In the genomic region with DNA sequence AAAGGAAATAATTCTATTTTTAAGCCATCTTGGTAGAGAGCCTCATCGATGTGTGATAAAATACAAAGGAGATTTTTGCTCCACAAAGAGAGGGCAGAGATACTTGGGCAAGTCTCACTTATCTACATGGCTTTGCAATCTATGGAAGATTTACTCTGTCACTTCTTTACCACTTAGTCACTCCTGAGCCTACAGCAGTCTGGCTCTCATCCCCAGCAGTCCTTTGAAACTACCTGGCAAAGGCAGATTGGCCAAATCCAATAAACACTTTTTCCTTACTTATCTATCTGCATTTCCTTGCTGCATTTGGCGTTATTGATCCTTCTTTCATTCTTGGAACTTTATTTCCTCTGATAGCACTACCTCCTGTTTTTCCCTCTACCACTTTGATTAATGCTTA, we compare ENCODE assay signal across 21 cellular contexts.
DNase-seq lines count a peak whose midpoint lies in the region; ATAC-seq and TF ChIP-seq lines count a peak whose summit lies in the region.
"Had no signal": no experiment of that assay in that cellular context is flagged by ENCODE, and none has a peak within 500 bp of the region (broad histone marks: within the 10 kb centered on the region; RNA-seq: fewer than 3 reads in every experiment).

No MANE protein-coding gene starts in this region.

- peak overlapping the region; percentile 46; the same call in 1 of the 2 replicates for H3K27ac Mint-ChIP-seq in GM23338
- H3K27ac Mint-ChIP-seq: CD14-positive monocyte; CD4-positive, alpha-beta T cell; CD8-positive, alpha-beta memory T cell had no signal

- peaks cover 26% of the 10 kb centered on the region; the same call in 2 of the 3 replicates for H3K36me3 Mint-ChIP-seq in GM23338 (ENCODE audit: low read depth)
- H3K36me3 Mint-ChIP-seq: CD14-positive monocyte; CD8-positive, alpha-beta memory T cell had no signal

- H3F3A ChIP-seq in GM23338 (replicated peaks; ENCODE audit: low read depth), result no peaks in the 10 kb centered on the region

- H3K9me3 Mint-ChIP-seq in GM23338, result peaks cover 18% of the 10 kb centered on the region; the same call in 2 of the 3 replicates

- DNase-seq in GM23338 (ENCODE audit: low spot score), result no peak
- DNase-seq in NCI-H82 (lab: John Stamatoyannopoulos, UW), result peak; percentile 61
- peak; percentile 60 for DNase-seq in mesendoderm
- no peak for DNase-seq in anterior cingulate cortex (lab: John Stamatoyannopoulos, UW)
- no peak for DNase-seq in activated CD4-positive, CD25-positive, alpha-beta regulatory T cell treated with anti-CD3 and anti-CD28 coated beads, Interleukin-2, amount 50 U/mL, for 72 hours
- DNase-seq in stimulated activated naive CD4-positive, alpha-beta T cell treated with Interleukin-2 at 50 U/mL for 16 hours (lab: John Stamatoyannopoulos, UW), result no peak
- DNase-seq: 8988T; ACHN; AML-193; BE2C; CD4-positive, alpha-beta T cell; CD8-positive, alpha-beta memory T cell; DMS53; DMS79 treated with DMSO at 0.1 percent for 48 hours; GF-D8; GOT3; H7 had no signal

- H3K4me2 ChIP-seq in GM23338, result no peak overlapping the region
- H3K4me2 ChIP-seq in mesendoderm (ENCODE audit: low read length), result no peak overlapping the region
- H3K4me2 ChIP-seq: A549; BLaER1 treated with 17β-estradiol and CSF1 and Interleukin-3, amounts not matched to agents 10 nM and 100 nM had no signal

- H3K56ac ChIP-seq in mesendoderm (ENCODE audit: low read length), result no peak overlapping the region

- H3K27me3 ChIP-seq in GM23338 (ENCODE audit: insufficient read depth) (no peaks in the 10 kb centered on the region), mesendoderm (ENCODE audit: insufficient read depth, low read length, poor library complexity) (no peaks in the 10 kb centered on the region)
- H3K27me3 ChIP-seq: BE2C; BLaER1 treated with 17β-estradiol and CSF1 and Interleukin-3, amounts not matched to agents 10 nM and 100 nM had no signal

- H2BK120ac ChIP-seq in mesendoderm (ENCODE audit: low read depth, low read length), result no peak overlapping the region

- no peak for ATAC-seq in GM23338
- ATAC-seq: A549, HCT116 had no signal

- H2BK15ac ChIP-seq in mesendoderm (replicated peaks; ENCODE audit: low read depth), result no peak overlapping the region

- H3K4me1 ChIP-seq in GM23338 (ENCODE audit: insufficient read depth) (peaks cover 46% of the 10 kb centered on the region), mesendoderm (ENCODE audit: control insufficient read depth, low read depth, low read length) (no peaks in the 10 kb centered on the region)
- H3K4me1 ChIP-seq: A549, BE2C had no signal

- H3K4me1 Mint-ChIP-seq in GM23338, result peaks cover 34% of the 10 kb centered on the region
- H3K4me1 Mint-ChIP-seq: CD14-positive monocyte; CD8-positive, alpha-beta memory T cell had no signal

- no peak overlapping the region for H4K8ac ChIP-seq in mesendoderm (ENCODE audit: low read depth, low read length)

- H3K79me1 ChIP-seq in mesendoderm (ENCODE audit: low read length), result no peaks in the 10 kb centered on the region

- no peaks in the 10 kb centered on the region for H4K20me1 ChIP-seq in GM23338 (replicated peaks; ENCODE audit: insufficient read depth)
- H4K20me1 ChIP-seq: BLaER1 treated with 17β-estradiol and CSF1 and Interleukin-3, amounts not matched to agents 10 nM and 100 nM had no signal

- no peak overlapping the region for H2AK5ac ChIP-seq in mesendoderm (ENCODE audit: low read length)

- H3K4me3 ChIP-seq in GM23338 (no peak overlapping the region), mesendoderm (ENCODE audit: low read length) (no peak overlapping the region)
- H3K4me3 ChIP-seq: A549; BLaER1 treated with 17β-estradiol and CSF1 and Interleukin-3, amounts not matched to agents 10 nM and 100 nM had no signal

- no peak overlapping the region for H2BK5ac ChIP-seq in mesendoderm (ENCODE audit: low read length)

- H3K4me3 Mint-ChIP-seq in GM23338, result no peak overlapping the region
- H3K4me3 Mint-ChIP-seq: CD14-positive monocyte; CD4-positive, alpha-beta T cell; CD8-positive, alpha-beta memory T cell had no signal

- no peak overlapping the region for H2AFZ ChIP-seq in GM23338

- H3K23ac ChIP-seq in mesendoderm (ENCODE audit: low read length), result no peak overlapping the region

- H3K18ac ChIP-seq in mesendoderm (ENCODE audit: low read length), result no peak overlapping the region

- H3K27ac ChIP-seq in GM23338 (ENCODE audit: low read depth) (no peak overlapping the region), mesendoderm (ENCODE audit: low read depth, low read length) (no peak overlapping the region)
- H3K27ac ChIP-seq: A549; BLaER1 treated with 17β-estradiol and CSF1 and Interleukin-3, amounts not matched to agents 10 nM and 100 nM had no signal

- no CpG with 5 or more reads among the region's 2 CpGs for WGBS in mesendoderm (ENCODE audit: extremely low coverage, insufficient coverage, low lambda C conversion rate)

- no peak overlapping the region for H4K5ac ChIP-seq in mesendoderm (ENCODE audit: low read length)

- H3K4ac ChIP-seq in mesendoderm (ENCODE audit: low read depth, low read length), result no peak overlapping the region

- H3K9ac ChIP-seq in mesendoderm (ENCODE audit: low read length), result no peak overlapping the region
- H3K9ac ChIP-seq: BLaER1 treated with 17β-estradiol and CSF1 and Interleukin-3, amounts not matched to agents 10 nM and 100 nM had no signal

- H3K9me2 ChIP-seq in GM23338 (ENCODE audit: insufficient read depth), result no peaks in the 10 kb centered on the region

- H3K79me2 ChIP-seq in GM23338 (replicated peaks; ENCODE audit: insufficient read depth), result no peaks in the 10 kb centered on the region
- no peaks in the 10 kb centered on the region for H3K79me2 ChIP-seq in mesendoderm (ENCODE audit: control insufficient read depth, insufficient read depth, low read length)

- TF ChIP-seq CTCF in GM23338 (conservative IDR thresholded peaks at IDR 0.05; ENCODE audit: low read depth in 2 of 2), result no peak

- H3K27me3 Mint-ChIP-seq in GM23338 (ENCODE audit: insufficient read depth, low read depth, poor library complexity), result no peaks in the 10 kb centered on the region
- H3K27me3 Mint-ChIP-seq: CD4-positive, alpha-beta T cell had no signal

- H3K36me3 ChIP-seq in GM23338 (ENCODE audit: insufficient read depth), result no peaks in the 10 kb centered on the region
- no peaks in the 10 kb centered on the region for H3K36me3 ChIP-seq in mesendoderm (ENCODE audit: control insufficient read depth, insufficient read depth, low read length)
- H3K36me3 ChIP-seq: BE2C; BLaER1 treated with 17β-estradiol and CSF1 and Interleukin-3, amounts not matched to agents 10 nM and 100 nM had no signal

TF ChIP-seq in GM23338, 12 proteins besides CTCF, POLR2A, EP300 and RAD21:
- no peak for TF ChIP-seq EZH2 (IDR thresholded peaks at IDR 0.05; ENCODE audit: low read depth, unreplicated experiment)
- TF ChIP-seq STAT1 (IDR thresholded peaks at IDR 0.05; ENCODE audit: unreplicated experiment), result no peak
- TF ChIP-seq ZNF331 (CRISPR knock-in tag; IDR thresholded peaks at IDR 0.05; ENCODE audit: low read depth), result no peak

Comparison
In these comparisons a context has a peak if more than half of its experiments do, and no peak if none do; other contexts are left out.
1. DNase-seq: peak in NCI-H82 (single experiment) and mesendoderm (single experiment); none in GM23338 (single experiment), anterior cingulate cortex (0 of 58), activated CD4-positive, CD25-positive, alpha-beta regulatory T cell treated with anti-CD3 and anti-CD28 coated beads, Interleukin-2, amount 50 U/mL, for 72 hours (single experiment) and stimulated activated naive CD4-positive, alpha-beta T cell treated with Interleukin-2 at 50 U/mL for 16 hours (single experiment).